13 cellular contexts compared by ENCODE assay signal in genomic region chr11:118953265-118953664, GRCh38. TPM values are rescaled to one million over a fixed set of nuclear protein-coding genes. Genes with fewer than 3 reads are reported as not detected.
DNase-seq lines count a peak whose midpoint lies in the region; ATAC-seq and TF ChIP-seq lines count a peak whose summit lies in the region.
"Had no signal": no experiment of that assay in that cellular context is flagged by ENCODE, and none has a peak within 500 bp of the region (broad histone marks: within the 10 kb centered on the region; RNA-seq: fewer than 3 reads in every experiment).

No MANE protein-coding gene starts in this region.

- TF ChIP-seq CTCF in dorsolateral prefrontal cortex (IDR thresholded peaks at IDR 0.05 in 54 of 56, conservative IDR thresholded peaks at IDR 0.05 in 2 of 56; ENCODE audit: low read depth in 1 of 56, partially characterized antibody in 56 of 56) = no peak

- peak overlapping the region in 27 of 59 donors; percentile 1 to 73 (median 51) for H3K27ac ChIP-seq in dorsolateral prefrontal cortex
- H3K27ac ChIP-seq: epithelial cell of prostate, skin epidermis had no signal

- peak overlapping the region in 20 of 59 donors; percentile 0 to 40 (median 24) for H3K4me3 ChIP-seq in dorsolateral prefrontal cortex
- H3K4me3 ChIP-seq: skin epidermis had no signal

- CTCF ChIA-PET in activated CD8-positive, alpha-beta T cell treated with anti-CD3 and anti-CD28 coated beads, Interleukin-2, amount 10 ng/mL, durations not matched to agents 7 days and 5 days (lab: Charles Lee) = interaction anchor here (0.6 to 1.1 kb wide), 4 partner anchors 22 to 263 kb away, joined by 3 read pairs; no protein-coding TSS in a partner anchor

- DNase-seq in NCI-H2081 (lab: John Stamatoyannopoulos, UW) (peak; percentile 25 to 61), NCI-H2081 treated with DMSO at 0.1 percent for 48 hours (lab: John Stamatoyannopoulos, UW) (no peak), NCI-H345 treated with DMSO at 0.1 percent for 48 hours (lab: John Stamatoyannopoulos, UW; ENCODE audit: unreplicated experiment) (peak; percentile 48), dorsolateral prefrontal cortex (peak; percentile 27 to 91 (median 82)), putamen (ENCODE audit: low spot score) (peak; percentile 93)
- no peak for DNase-seq in activated CD8-positive, alpha-beta T cell treated with anti-CD3 and anti-CD28 coated beads, Interleukin-2, amount 10 ng/mL, durations not matched to agents 7 days and 5 days
- DNase-seq in naive thymus-derived CD8-positive, alpha-beta T cell = no peak
- DNase-seq: activated gamma-delta T cell; left ventricle myocardium superior; stimulated activated naive CD4-positive, alpha-beta T cell treated with Interleukin-2 at 50 U/mL for 16 hours had no signal

- no peak for ATAC-seq in activated CD8-positive, alpha-beta T cell treated with anti-CD3 and anti-CD28 coated beads, Interleukin-2, amount 10 ng/mL, durations not matched to agents 7 days and 5 days
- no peak for ATAC-seq in GM18520 (IDR thresholded peaks at IDR 0.05; ENCODE audit: unreplicated experiment)
- no peak for ATAC-seq in naive thymus-derived CD8-positive, alpha-beta T cell
- ATAC-seq: left ventricle myocardium superior had no signal

- H3K27me3 ChIP-seq in dorsolateral prefrontal cortex = peaks cover 0 to 3% (median 0%) of the 10 kb centered on the region in 45 donors

- H3K27me3 Mint-ChIP-seq in activated CD8-positive, alpha-beta T cell treated with anti-CD3 and anti-CD28 coated beads, Interleukin-2, amount 10 ng/mL, durations not matched to agents 7 days and 5 days (ENCODE audit: low read depth) = peaks cover 14% of the 10 kb centered on the region
- peaks cover 0 to 11% (median 0%) of the 10 kb centered on the region in 5 donors for H3K27me3 Mint-ChIP-seq in naive thymus-derived CD8-positive, alpha-beta T cell

- POLR2A ChIA-PET in activated CD8-positive, alpha-beta T cell treated with anti-CD3 and anti-CD28 coated beads, Interleukin-2, amount 10 ng/mL, durations not matched to agents 7 days and 5 days (lab: Charles Lee) = no interaction called here
- POLR2A ChIA-PET in naive thymus-derived CD8-positive, alpha-beta T cell (lab: Charles Lee) = interaction anchor here (0.6 to 2.3 kb wide), 2 partner anchors 162 to 273 kb away, joined by 3 to 6 read pairs; partner anchors contain the start of gene DDX6

- no peak overlapping the region for H3K4me3 Mint-ChIP-seq in activated CD8-positive, alpha-beta T cell treated with anti-CD3 and anti-CD28 coated beads, Interleukin-2, amount 10 ng/mL, durations not matched to agents 7 days and 5 days
- no peak overlapping the region for H3K4me3 Mint-ChIP-seq in naive thymus-derived CD8-positive, alpha-beta T cell

- H3K9me3 Mint-ChIP-seq in activated CD8-positive, alpha-beta T cell treated with anti-CD3 and anti-CD28 coated beads, Interleukin-2, amount 10 ng/mL, durations not matched to agents 7 days and 5 days (ENCODE audit: insufficient read depth) = no peaks in the 10 kb centered on the region
- no peaks in the 10 kb centered on the region for H3K9me3 Mint-ChIP-seq in naive thymus-derived CD8-positive, alpha-beta T cell

- intact Hi-C loops in dorsolateral prefrontal cortex (cut with DNase I) = loop anchor here (10.0 kb wide), 2 partner anchors 158 to 258 kb away; partner anchors contain the start of gene DDX6 (in 1 of the 2)

- peaks cover 5% of the 10 kb centered on the region for H3K4me1 Mint-ChIP-seq in activated CD8-positive, alpha-beta T cell treated with anti-CD3 and anti-CD28 coated beads, Interleukin-2, amount 10 ng/mL, durations not matched to agents 7 days and 5 days (ENCODE audit: low read depth)
- H3K4me1 Mint-ChIP-seq in naive thymus-derived CD8-positive, alpha-beta T cell = peaks cover 4 to 15% (median 11%) of the 10 kb centered on the region in 4 donors

- no peaks in the 10 kb centered on the region for H3K36me3 Mint-ChIP-seq in activated CD8-positive, alpha-beta T cell treated with anti-CD3 and anti-CD28 coated beads, Interleukin-2, amount 10 ng/mL, durations not matched to agents 7 days and 5 days (ENCODE audit: low read depth)
- no peaks in the 10 kb centered on the region for H3K36me3 Mint-ChIP-seq in naive thymus-derived CD8-positive, alpha-beta T cell

- H3K27ac Mint-ChIP-seq in activated CD8-positive, alpha-beta T cell treated with anti-CD3 and anti-CD28 coated beads, Interleukin-2, amount 10 ng/mL, durations not matched to agents 7 days and 5 days = no peak overlapping the region
- H3K27ac Mint-ChIP-seq in naive thymus-derived CD8-positive, alpha-beta T cell = peak overlapping the region in 1 of 10 donors; percentile 51

RNA-seq across cellular contexts. Expression of gene UPK2, which starts 2.8 kb away (rescaled TPM):
- total RNA-seq in dorsolateral prefrontal cortex = 1 to 10 TPM in 3 of 120 experiments, under 1 TPM in 24, not detected in 93; 0.43 to 1.2 (median 0.59) TPM
- not detected for total RNA-seq in activated CD8-positive, alpha-beta T cell treated with anti-CD3 and anti-CD28 coated beads, Interleukin-2, amount 10 ng/mL, durations not matched to agents 7 days and 5 days
- total RNA-seq in naive thymus-derived CD8-positive, alpha-beta T cell = under 1 TPM in 1 of 2 experiments, not detected in 1; 0.52 TPM
- polyA plus RNA-seq in naive thymus-derived CD8-positive, alpha-beta T cell = under 1 TPM in 1 of 3 donors, not detected in 2; 0.22 TPM
- total RNA-seq: left ventricle myocardium superior had no signal

RNA-seq across cellular contexts. Expression of gene FOXR1, which starts 18.3 kb away (rescaled TPM):
- under 1 TPM in 1 of 120 experiments, not detected in 119; 0.44 TPM for total RNA-seq in dorsolateral prefrontal cortex
- total RNA-seq in activated CD8-positive, alpha-beta T cell treated with anti-CD3 and anti-CD28 coated beads, Interleukin-2, amount 10 ng/mL, durations not matched to agents 7 days and 5 days = not detected
- not detected for total RNA-seq in naive thymus-derived CD8-positive, alpha-beta T cell
- polyA plus RNA-seq in naive thymus-derived CD8-positive, alpha-beta T cell = not detected
- total RNA-seq: left ventricle myocardium superior had no signal

RNA-seq across cellular contexts. Expression of gene BCL9L, which starts 27.5 kb away (rescaled TPM):
- total RNA-seq in dorsolateral prefrontal cortex = 10 to 100 TPM; 18.7 to 59.0 (median 28.4) TPM
- 10 to 100 TPM; 70.0 to 70.6 TPM for total RNA-seq in activated CD8-positive, alpha-beta T cell treated with anti-CD3 and anti-CD28 coated beads, Interleukin-2, amount 10 ng/mL, durations not matched to agents 7 days and 5 days
- 100 to 1,000 TPM; 283 TPM for total RNA-seq in naive thymus-derived CD8-positive, alpha-beta T cell
- polyA plus RNA-seq in naive thymus-derived CD8-positive, alpha-beta T cell = 1 to 10 TPM; 3.1 to 8.7 (median 4.3) TPM

RNA-seq across cellular contexts. Expression of gene CENATAC, which starts 44.7 kb away (rescaled TPM):
- 100 to 1,000 TPM in 1 of 120 experiments, 10 to 100 TPM in 119; 37.7 to 109 (median 64.9) TPM for total RNA-seq in dorsolateral prefrontal cortex
- 10 to 100 TPM; 39.3 to 41.1 TPM for total RNA-seq in activated CD8-positive, alpha-beta T cell treated with anti-CD3 and anti-CD28 coated beads, Interleukin-2, amount 10 ng/mL, durations not matched to agents 7 days and 5 days
- 100 to 1,000 TPM; 141 to 144 TPM for total RNA-seq in naive thymus-derived CD8-positive, alpha-beta T cell
- polyA plus RNA-seq in naive thymus-derived CD8-positive, alpha-beta T cell = 1 to 10 TPM; 6.1 to 9.1 (median 8.7) TPM

Comparison
In these comparisons a context has a peak if more than half of its experiments do, and no peak if none do; other contexts are left out.
1. DNase-seq: peak in NCI-H2081 (2 of 2), NCI-H345 treated with DMSO at 0.1 percent for 48 hours (single experiment), dorsolateral prefrontal cortex (10 of 10) and putamen (single experiment); none in NCI-H2081 treated with DMSO at 0.1 percent for 48 hours (single experiment), activated CD8-positive, alpha-beta T cell treated with anti-CD3 and anti-CD28 coated beads, Interleukin-2, amount 10 ng/mL, durations not matched to agents 7 days and 5 days (single experiment) and naive thymus-derived CD8-positive, alpha-beta T cell (0 of 10).